1 cellular context compared by ENCODE assay signal in the genomic region with DNA sequence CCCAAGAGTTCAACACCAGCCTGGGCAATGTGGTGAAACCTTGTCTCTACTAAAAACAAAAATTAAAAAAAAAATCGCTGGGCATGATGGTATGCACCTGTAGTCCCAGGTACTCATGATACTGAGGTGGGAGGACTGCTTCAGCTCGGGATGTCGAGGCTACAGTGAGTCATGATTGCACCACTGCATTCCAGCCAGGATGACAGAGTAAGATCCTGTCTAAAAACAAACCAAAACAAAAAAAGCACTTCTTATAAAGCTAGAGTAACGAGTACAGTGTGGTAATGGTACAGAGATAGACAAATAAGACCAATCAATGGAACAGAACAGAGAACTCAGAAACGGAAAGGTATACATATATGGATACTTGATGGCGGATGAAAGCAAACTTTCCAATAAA.
TF ChIP-seq lines count a peak whose summit lies in the region.

No MANE protein-coding gene starts in this region.

TF ChIP-seq in HepG2, 621 proteins besides CTCF, POLR2A, EP300 and RAD21 (continued from another document):
- TF ChIP-seq CAMTA2 (CRISPR knock-in tag; IDR thresholded peaks at IDR 0.05; ENCODE audit: borderline replicate concordance), result no peak
- TF ChIP-seq ATF7 (IDR thresholded peaks at IDR 0.05), result peak; percentile 57
- no peak for TF ChIP-seq ATF7 (CRISPR knock-in tag; IDR thresholded peaks at IDR 0.05)
- TF ChIP-seq, protein P1, sequence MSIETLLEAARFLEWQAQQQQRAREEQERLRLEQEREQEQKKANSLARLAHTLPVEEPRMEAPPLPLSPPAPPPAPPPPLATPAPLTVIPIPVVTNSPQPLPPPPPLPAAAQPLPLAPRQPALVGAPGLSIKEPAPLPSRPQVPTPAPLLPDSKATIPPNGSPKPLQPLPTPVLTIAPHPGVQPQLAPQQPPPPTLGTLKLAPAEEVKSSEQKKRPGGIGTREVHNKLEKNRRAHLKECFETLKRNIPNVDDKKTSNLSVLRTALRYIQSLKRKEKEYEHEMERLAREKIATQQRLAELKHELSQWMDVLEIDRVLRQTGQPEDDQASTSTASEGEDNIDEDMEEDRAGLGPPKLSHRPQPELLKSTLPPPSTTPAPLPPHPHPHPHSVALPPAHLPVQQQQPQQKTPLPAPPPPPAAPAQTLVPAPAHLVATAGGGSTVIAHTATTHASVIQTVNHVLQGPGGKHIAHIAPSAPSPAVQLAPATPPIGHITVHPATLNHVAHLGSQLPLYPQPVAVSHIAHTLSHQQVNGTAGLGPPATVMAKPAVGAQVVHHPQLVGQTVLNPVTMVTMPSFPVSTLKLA (IDR thresholded peaks at IDR 0.05), result no peak
- TF ChIP-seq, protein P2, sequence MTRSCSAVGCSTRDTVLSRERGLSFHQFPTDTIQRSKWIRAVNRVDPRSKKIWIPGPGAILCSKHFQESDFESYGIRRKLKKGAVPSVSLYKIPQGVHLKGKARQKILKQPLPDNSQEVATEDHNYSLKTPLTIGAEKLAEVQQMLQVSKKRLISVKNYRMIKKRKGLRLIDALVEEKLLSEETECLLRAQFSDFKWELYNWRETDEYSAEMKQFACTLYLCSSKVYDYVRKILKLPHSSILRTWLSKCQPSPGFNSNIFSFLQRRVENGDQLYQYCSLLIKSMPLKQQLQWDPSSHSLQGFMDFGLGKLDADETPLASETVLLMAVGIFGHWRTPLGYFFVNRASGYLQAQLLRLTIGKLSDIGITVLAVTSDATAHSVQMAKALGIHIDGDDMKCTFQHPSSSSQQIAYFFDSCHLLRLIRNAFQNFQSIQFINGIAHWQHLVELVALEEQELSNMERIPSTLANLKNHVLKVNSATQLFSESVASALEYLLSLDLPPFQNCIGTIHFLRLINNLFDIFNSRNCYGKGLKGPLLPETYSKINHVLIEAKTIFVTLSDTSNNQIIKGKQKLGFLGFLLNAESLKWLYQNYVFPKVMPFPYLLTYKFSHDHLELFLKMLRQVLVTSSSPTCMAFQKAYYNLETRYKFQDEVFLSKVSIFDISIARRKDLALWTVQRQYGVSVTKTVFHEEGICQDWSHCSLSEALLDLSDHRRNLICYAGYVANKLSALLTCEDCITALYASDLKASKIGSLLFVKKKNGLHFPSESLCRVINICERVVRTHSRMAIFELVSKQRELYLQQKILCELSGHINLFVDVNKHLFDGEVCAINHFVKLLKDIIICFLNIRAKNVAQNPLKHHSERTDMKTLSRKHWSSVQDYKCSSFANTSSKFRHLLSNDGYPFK (CRISPR knock-in tag; IDR thresholded peaks at IDR 0.05; ENCODE audit: borderline replicate concordance), result no peak
- TF ChIP-seq BHLHE40 (IDR thresholded peaks at IDR 0.05; ENCODE audit: low read length), result no peak
- no peak for TF ChIP-seq SNAPC2 (CRISPR knock-in tag; IDR thresholded peaks at IDR 0.05)
- TF ChIP-seq TCF7 (IDR thresholded peaks at IDR 0.05; ENCODE audit: low read depth), result peak; percentile 26; the same call in 1 of the 2 replicates
- TF ChIP-seq, protein P3, sequence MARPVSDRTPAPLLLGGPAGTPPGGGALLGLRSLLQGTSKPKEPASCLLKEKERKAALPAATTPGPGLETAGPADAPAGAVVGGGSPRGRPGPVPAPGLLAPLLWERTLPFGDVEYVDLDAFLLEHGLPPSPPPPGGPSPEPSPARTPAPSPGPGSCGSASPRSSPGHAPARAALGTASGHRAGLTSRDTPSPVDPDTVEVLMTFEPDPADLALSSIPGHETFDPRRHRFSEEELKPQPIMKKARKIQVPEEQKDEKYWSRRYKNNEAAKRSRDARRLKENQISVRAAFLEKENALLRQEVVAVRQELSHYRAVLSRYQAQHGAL (CRISPR knock-in tag; IDR thresholded peaks at IDR 0.05; ENCODE audit: not compliant biosample characterization), result no peak
- TF ChIP-seq ZNF772 (CRISPR knock-in tag; IDR thresholded peaks at IDR 0.05), result no peak
- TF ChIP-seq ZSCAN12 (CRISPR knock-in tag; IDR thresholded peaks at IDR 0.05), result 0 out of 2 replicates have a peak, but pooled peaks have one; percentile 38
- no peak for TF ChIP-seq ZNF747 (CRISPR knock-in tag; IDR thresholded peaks at IDR 0.05; ENCODE audit: borderline replicate concordance)
- no peak for TF ChIP-seq ZNF530 (CRISPR knock-in tag; IDR thresholded peaks at IDR 0.05; ENCODE audit: low read depth)
- no peak for TF ChIP-seq NFKBIZ (CRISPR knock-in tag; IDR thresholded peaks at IDR 0.05)
- TF ChIP-seq, protein P4, sequence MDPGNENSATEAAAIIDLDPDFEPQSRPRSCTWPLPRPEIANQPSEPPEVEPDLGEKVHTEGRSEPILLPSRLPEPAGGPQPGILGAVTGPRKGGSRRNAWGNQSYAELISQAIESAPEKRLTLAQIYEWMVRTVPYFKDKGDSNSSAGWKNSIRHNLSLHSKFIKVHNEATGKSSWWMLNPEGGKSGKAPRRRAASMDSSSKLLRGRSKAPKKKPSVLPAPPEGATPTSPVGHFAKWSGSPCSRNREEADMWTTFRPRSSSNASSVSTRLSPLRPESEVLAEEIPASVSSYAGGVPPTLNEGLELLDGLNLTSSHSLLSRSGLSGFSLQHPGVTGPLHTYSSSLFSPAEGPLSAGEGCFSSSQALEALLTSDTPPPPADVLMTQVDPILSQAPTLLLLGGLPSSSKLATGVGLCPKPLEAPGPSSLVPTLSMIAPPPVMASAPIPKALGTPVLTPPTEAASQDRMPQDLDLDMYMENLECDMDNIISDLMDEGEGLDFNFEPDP (CRISPR knock-in tag; conservative IDR thresholded peaks at IDR 0.05), result no peak
- TF ChIP-seq SOX13 (IDR thresholded peaks at IDR 0.05), result no peak
- peak in 1 of 2 experiments; percentile 49; a peak in 1 of 4 replicates for TF ChIP-seq SOX13 (CRISPR knock-in tag; conservative IDR thresholded peaks at IDR 0.05 in 1 of 2, IDR thresholded peaks at IDR 0.05 in 1 of 2)
- peak; percentile 99 for TF ChIP-seq FOSL2 (CRISPR knock-in tag; IDR thresholded peaks at IDR 0.05)
- TF ChIP-seq RBAK (CRISPR knock-in tag; IDR thresholded peaks at IDR 0.05), result no peak
- TF ChIP-seq ZIK1 (CRISPR knock-in tag; IDR thresholded peaks at IDR 0.05; ENCODE audit: borderline replicate concordance, low read depth), result no peak
- TF ChIP-seq, protein P5, sequence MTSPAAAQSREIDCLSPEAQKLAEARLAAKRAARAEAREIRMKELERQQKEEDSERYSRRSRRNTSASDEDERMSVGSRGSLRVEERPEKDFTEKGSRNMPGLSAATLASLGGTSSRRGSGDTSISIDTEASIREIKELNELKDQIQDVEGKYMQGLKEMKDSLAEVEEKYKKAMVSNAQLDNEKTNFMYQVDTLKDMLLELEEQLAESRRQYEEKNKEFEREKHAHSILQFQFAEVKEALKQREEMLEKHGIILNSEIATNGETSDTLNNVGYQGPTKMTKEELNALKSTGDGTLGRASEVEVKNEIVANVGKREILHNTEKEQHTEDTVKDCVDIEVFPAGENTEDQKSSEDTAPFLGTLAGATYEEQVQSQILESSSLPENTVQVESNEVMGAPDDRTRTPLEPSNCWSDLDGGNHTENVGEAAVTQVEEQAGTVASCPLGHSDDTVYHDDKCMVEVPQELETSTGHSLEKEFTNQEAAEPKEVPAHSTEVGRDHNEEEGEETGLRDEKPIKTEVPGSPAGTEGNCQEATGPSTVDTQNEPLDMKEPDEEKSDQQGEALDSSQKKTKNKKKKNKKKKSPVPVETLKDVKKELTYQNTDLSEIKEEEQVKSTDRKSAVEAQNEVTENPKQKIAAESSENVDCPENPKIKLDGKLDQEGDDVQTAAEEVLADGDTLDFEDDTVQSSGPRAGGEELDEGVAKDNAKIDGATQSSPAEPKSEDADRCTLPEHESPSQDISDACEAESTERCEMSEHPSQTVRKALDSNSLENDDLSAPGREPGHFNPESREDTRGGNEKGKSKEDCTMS (CRISPR knock-in tag; conservative IDR thresholded peaks at IDR 0.05), result no peak
- TF ChIP-seq, protein P6, sequence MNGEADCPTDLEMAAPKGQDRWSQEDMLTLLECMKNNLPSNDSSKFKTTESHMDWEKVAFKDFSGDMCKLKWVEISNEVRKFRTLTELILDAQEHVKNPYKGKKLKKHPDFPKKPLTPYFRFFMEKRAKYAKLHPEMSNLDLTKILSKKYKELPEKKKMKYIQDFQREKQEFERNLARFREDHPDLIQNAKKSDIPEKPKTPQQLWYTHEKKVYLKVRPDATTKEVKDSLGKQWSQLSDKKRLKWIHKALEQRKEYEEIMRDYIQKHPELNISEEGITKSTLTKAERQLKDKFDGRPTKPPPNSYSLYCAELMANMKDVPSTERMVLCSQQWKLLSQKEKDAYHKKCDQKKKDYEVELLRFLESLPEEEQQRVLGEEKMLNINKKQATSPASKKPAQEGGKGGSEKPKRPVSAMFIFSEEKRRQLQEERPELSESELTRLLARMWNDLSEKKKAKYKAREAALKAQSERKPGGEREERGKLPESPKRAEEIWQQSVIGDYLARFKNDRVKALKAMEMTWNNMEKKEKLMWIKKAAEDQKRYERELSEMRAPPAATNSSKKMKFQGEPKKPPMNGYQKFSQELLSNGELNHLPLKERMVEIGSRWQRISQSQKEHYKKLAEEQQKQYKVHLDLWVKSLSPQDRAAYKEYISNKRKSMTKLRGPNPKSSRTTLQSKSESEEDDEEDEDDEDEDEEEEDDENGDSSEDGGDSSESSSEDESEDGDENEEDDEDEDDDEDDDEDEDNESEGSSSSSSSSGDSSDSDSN (CRISPR knock-in tag; IDR thresholded peaks at IDR 0.05), result no peak
- no peak for TF ChIP-seq PCBP1 (IDR thresholded peaks at IDR 0.05; ENCODE audit: borderline replicate concordance, low read depth, low read length)
- TF ChIP-seq ZNF292 (CRISPR knock-in tag; IDR thresholded peaks at IDR 0.05; ENCODE audit: borderline replicate concordance, low read depth), result 0 out of 2 replicates have a peak, but pooled peaks have one; percentile 20
- no peak for TF ChIP-seq HMG20B (CRISPR knock-in tag; conservative IDR thresholded peaks at IDR 0.05)
- peak; percentile 75; the same call in 1 of the 2 replicates for TF ChIP-seq RXRB (CRISPR knock-in tag; IDR thresholded peaks at IDR 0.05; ENCODE audit: borderline replicate concordance)
- TF ChIP-seq, protein P7, sequence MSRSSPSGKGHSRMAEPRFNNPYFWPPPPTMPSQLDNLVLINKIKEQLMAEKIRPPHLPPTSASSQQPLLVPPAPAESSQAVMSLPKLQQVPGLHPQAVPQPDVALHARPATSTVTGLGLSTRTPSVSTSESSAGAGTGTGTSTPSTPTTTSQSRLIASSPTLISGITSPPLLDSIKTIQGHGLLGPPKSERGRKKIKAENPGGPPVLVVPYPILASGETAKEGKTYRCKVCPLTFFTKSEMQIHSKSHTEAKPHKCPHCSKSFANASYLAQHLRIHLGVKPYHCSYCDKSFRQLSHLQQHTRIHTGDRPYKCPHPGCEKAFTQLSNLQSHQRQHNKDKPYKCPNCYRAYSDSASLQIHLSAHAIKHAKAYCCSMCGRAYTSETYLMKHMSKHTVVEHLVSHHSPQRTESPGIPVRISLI (CRISPR knock-in tag; IDR thresholded peaks at IDR 0.05; ENCODE audit: borderline replicate concordance), result peak; percentile 49; the same call in 1 of the 2 replicates
- TF ChIP-seq ATF1 (CRISPR knock-in tag; IDR thresholded peaks at IDR 0.05), result no peak
- no peak for TF ChIP-seq MBD4 (IDR thresholded peaks at IDR 0.05; ENCODE audit: borderline replicate concordance, low read length)
- TF ChIP-seq XBP1 (CRISPR knock-in tag; IDR thresholded peaks at IDR 0.05), result no peak
- peak; percentile 75 for TF ChIP-seq JUN (CRISPR knock-in tag; IDR thresholded peaks at IDR 0.05)
- TF ChIP-seq, protein P8, sequence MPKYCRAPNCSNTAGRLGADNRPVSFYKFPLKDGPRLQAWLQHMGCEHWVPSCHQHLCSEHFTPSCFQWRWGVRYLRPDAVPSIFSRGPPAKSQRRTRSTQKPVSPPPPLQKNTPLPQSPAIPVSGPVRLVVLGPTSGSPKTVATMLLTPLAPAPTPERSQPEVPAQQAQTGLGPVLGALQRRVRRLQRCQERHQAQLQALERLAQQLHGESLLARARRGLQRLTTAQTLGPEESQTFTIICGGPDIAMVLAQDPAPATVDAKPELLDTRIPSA (CRISPR knock-in tag; IDR thresholded peaks at IDR 0.05; ENCODE audit: borderline replicate concordance), result no peak
- no peak for TF ChIP-seq ZNF652 (CRISPR knock-in tag; IDR thresholded peaks at IDR 0.05; ENCODE audit: borderline replicate concordance, low read depth)
- 0 out of 2 replicates have a peak, but pooled peaks have one; percentile 59 for TF ChIP-seq SMAD3 (CRISPR knock-in tag; IDR thresholded peaks at IDR 0.05)
- TF ChIP-seq, protein P9, sequence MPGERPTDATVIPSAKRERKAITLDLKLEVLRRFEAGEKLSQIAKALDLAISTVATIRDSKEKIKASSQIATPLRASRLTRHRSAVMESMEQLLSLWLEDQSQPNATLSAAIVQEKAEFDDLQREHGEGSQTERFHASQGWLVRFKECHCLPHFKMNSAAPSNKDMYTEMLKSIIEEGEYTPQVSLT (CRISPR knock-in tag; IDR thresholded peaks at IDR 0.05; ENCODE audit: borderline replicate concordance, low read depth), result no peak
- TF ChIP-seq, protein P10, sequence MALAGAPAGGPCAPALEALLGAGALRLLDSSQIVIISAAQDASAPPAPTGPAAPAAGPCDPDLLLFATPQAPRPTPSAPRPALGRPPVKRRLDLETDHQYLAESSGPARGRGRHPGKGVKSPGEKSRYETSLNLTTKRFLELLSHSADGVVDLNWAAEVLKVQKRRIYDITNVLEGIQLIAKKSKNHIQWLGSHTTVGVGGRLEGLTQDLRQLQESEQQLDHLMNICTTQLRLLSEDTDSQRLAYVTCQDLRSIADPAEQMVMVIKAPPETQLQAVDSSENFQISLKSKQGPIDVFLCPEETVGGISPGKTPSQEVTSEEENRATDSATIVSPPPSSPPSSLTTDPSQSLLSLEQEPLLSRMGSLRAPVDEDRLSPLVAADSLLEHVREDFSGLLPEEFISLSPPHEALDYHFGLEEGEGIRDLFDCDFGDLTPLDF (CRISPR knock-in tag; IDR thresholded peaks at IDR 0.05), result 0 out of 2 replicates have a peak, but pooled peaks have one; percentile 29
- peak; percentile 63; the same call in 1 of the 2 replicates for TF ChIP-seq ELF3 (CRISPR knock-in tag; IDR thresholded peaks at IDR 0.05)
- TF ChIP-seq ZEB1 (IDR thresholded peaks at IDR 0.05; ENCODE audit: insufficient replicate concordance, low read depth), result peak; percentile 91
